In genomic region chr19:2479556-2480194, GRCh38 we compare ENCODE assay signal across 1 cellular context.
TF ChIP-seq lines count a peak whose summit lies in the region.

No MANE protein-coding gene starts in this region.

TF ChIP-seq in GM23338, 12 proteins besides CTCF, POLR2A, EP300 and RAD21 (continued from another document):
- no peak for TF ChIP-seq ZNF462 (CRISPR knock-in tag; IDR thresholded peaks at IDR 0.05)
- no peak for TF ChIP-seq NANOG (IDR thresholded peaks at IDR 0.05; ENCODE audit: borderline replicate concordance)
- no peak for TF ChIP-seq POLR2AphosphoS5 (IDR thresholded peaks at IDR 0.05; ENCODE audit: low read depth)
- no peak for TF ChIP-seq ETS1 (IDR thresholded peaks at IDR 0.05)
- TF ChIP-seq ZNF114 (CRISPR knock-in tag; IDR thresholded peaks at IDR 0.05) = no peak
- no peak for TF ChIP-seq ZNF331 (CRISPR knock-in tag; IDR thresholded peaks at IDR 0.05; ENCODE audit: low read depth)
